Comparison of ENCODE assay signal across 23 cellular contexts in genomic region chr16:78566397-78567073, GRCh38.
DNase-seq lines count a peak whose midpoint lies in the region; ATAC-seq and TF ChIP-seq lines count a peak whose summit lies in the region.
"Had no signal": no experiment of that assay in that cellular context is flagged by ENCODE, and none has a peak within 500 bp of the region (broad histone marks: within the 10 kb centered on the region; RNA-seq: fewer than 3 reads in every experiment).

No MANE protein-coding gene starts in this region.

- intact Hi-C loops in ascending aorta (cut with DNase I), result no loop called here

- H3K36me3 ChIP-seq in KOPT-K1 (ENCODE audit: insufficient read depth, low read length) (no peaks in the 10 kb centered on the region), ascending aorta (no peaks in the 10 kb centered on the region), BE2C (no peaks in the 10 kb centered on the region)
- H3K36me3 ChIP-seq: breast epithelium, thoracic aorta had no signal

- H3K4me1 Mint-ChIP-seq in activated T-cell treated with anti-CD3 and anti-CD28 coated beads, Interleukin-2, amount 50 U/mL, for 4 hours (ENCODE audit: low read depth), result peaks cover 15% of the 10 kb centered on the region
- H3K4me1 Mint-ChIP-seq in activated T-cell treated with anti-CD3 and anti-CD28 coated beads, Interleukin-2, amount 50 U/mL, for 72 hours (ENCODE audit: low read depth), result peaks cover 15% of the 10 kb centered on the region
- H3K4me1 Mint-ChIP-seq in stimulated activated effector memory CD8-positive, alpha-beta T cell treated with anti-CD3 and anti-CD28 coated beads, Interleukin-12 subunit alpha, Interleukin-12 subunit beta, amount 100 ng/mL, for 72 hours, result peaks cover 17% of the 10 kb centered on the region

- ATAC-seq in activated T-cell treated with anti-CD3 and anti-CD28 coated beads, Interleukin-2, amount 50 U/mL, for 4 hours, result peak; percentile 40 to 46
- ATAC-seq in activated T-cell treated with anti-CD3 and anti-CD28 coated beads, Interleukin-2, amount 50 U/mL, for 72 hours (replicated peaks in 1 of 2), result no peak
- ATAC-seq in stimulated activated effector memory CD8-positive, alpha-beta T cell treated with anti-CD3 and anti-CD28 coated beads, Interleukin-12 subunit alpha, Interleukin-12 subunit beta, amount 100 ng/mL, for 72 hours, result peak; percentile 55
- ATAC-seq: right cardiac atrium had no signal

- H3K27ac ChIP-seq in KOPT-K1 (ENCODE audit: low read depth, low read length, poor library complexity, severe bottlenecking) (peak overlapping the region; percentile 9), ascending aorta (no peak overlapping the region)
- H3K27ac ChIP-seq: breast epithelium, dorsolateral prefrontal cortex, thoracic aorta had no signal

- TF ChIP-seq CTCF in ascending aorta (IDR thresholded peaks at IDR 0.05) (no peak), BE2C (IDR thresholded peaks at IDR 0.05; ENCODE audit: low read depth, low read length) (no peak)

- no peak overlapping the region for H3K4me3 Mint-ChIP-seq in activated T-cell treated with anti-CD3 and anti-CD28 coated beads, Interleukin-2, amount 50 U/mL, for 4 hours
- H3K4me3 Mint-ChIP-seq in activated T-cell treated with anti-CD3 and anti-CD28 coated beads, Interleukin-2, amount 50 U/mL, for 72 hours, result no peak overlapping the region
- no peak overlapping the region for H3K4me3 Mint-ChIP-seq in stimulated activated effector memory CD8-positive, alpha-beta T cell treated with anti-CD3 and anti-CD28 coated beads, Interleukin-12 subunit alpha, Interleukin-12 subunit beta, amount 100 ng/mL, for 72 hours
- H3K4me3 Mint-ChIP-seq: activated naive CD4-positive, alpha-beta T cell treated with anti-CD3 and anti-CD28 coated beads, Interleukin-2, amount 50 U/mL, for 24 hours; stimulated activated naive CD8-positive, alpha-beta T cell treated with anti-CD3 and anti-CD28 coated beads, Interleukin-15, Interleukin-2, amounts not matched to agents 100 ng/mL and 50 ng/mL, for 24 hours had no signal

- H3K4me1 ChIP-seq in ascending aorta, result no peaks in the 10 kb centered on the region
- H3K4me1 ChIP-seq in BE2C, result no peaks in the 10 kb centered on the region
- H3K4me1 ChIP-seq: breast epithelium had no signal

- no peak overlapping the region for H3K27ac Mint-ChIP-seq in activated T-cell treated with anti-CD3 and anti-CD28 coated beads, Interleukin-2, amount 50 U/mL, for 72 hours
- H3K27ac Mint-ChIP-seq in stimulated activated effector memory CD8-positive, alpha-beta T cell treated with anti-CD3 and anti-CD28 coated beads, Interleukin-12 subunit alpha, Interleukin-12 subunit beta, amount 100 ng/mL, for 72 hours, result peak overlapping the region; percentile 71
- H3K27ac Mint-ChIP-seq: activated naive CD4-positive, alpha-beta T cell treated with anti-CD3 and anti-CD28 coated beads, Interleukin-2, amount 50 U/mL, for 24 hours; stimulated activated naive CD8-positive, alpha-beta T cell treated with anti-CD3 and anti-CD28 coated beads, Interleukin-15, Interleukin-2, amounts not matched to agents 100 ng/mL and 50 ng/mL, for 24 hours had no signal

- H3K9me3 Mint-ChIP-seq in activated T-cell treated with anti-CD3 and anti-CD28 coated beads, Interleukin-2, amount 50 U/mL, for 4 hours, result peaks cover 9% of the 10 kb centered on the region
- peaks cover 0 to 3% of the 10 kb centered on the region in 2 donors for H3K9me3 Mint-ChIP-seq in activated T-cell treated with anti-CD3 and anti-CD28 coated beads, Interleukin-2, amount 50 U/mL, for 72 hours
- H3K9me3 Mint-ChIP-seq in stimulated activated effector memory CD8-positive, alpha-beta T cell treated with anti-CD3 and anti-CD28 coated beads, Interleukin-12 subunit alpha, Interleukin-12 subunit beta, amount 100 ng/mL, for 72 hours, result no peaks in the 10 kb centered on the region

- no peaks in the 10 kb centered on the region for H3K27me3 Mint-ChIP-seq in activated T-cell treated with anti-CD3 and anti-CD28 coated beads, Interleukin-2, amount 50 U/mL, for 4 hours (ENCODE audit: low read depth)
- H3K27me3 Mint-ChIP-seq in activated T-cell treated with anti-CD3 and anti-CD28 coated beads, Interleukin-2, amount 50 U/mL, for 72 hours (ENCODE audit: low read depth), result peaks cover 4% of the 10 kb centered on the region
- H3K27me3 Mint-ChIP-seq: activated naive CD4-positive, alpha-beta T cell treated with anti-CD3 and anti-CD28 coated beads, Interleukin-2, amount 50 U/mL, for 24 hours; stimulated activated naive CD8-positive, alpha-beta T cell treated with anti-CD3 and anti-CD28 coated beads, Interleukin-15, Interleukin-2, amounts not matched to agents 100 ng/mL and 50 ng/mL, for 24 hours had no signal

- H3K27me3 ChIP-seq in ascending aorta (no peaks in the 10 kb centered on the region), BE2C (no peaks in the 10 kb centered on the region)
- H3K27me3 ChIP-seq: breast epithelium, dorsolateral prefrontal cortex had no signal

- H3K36me3 Mint-ChIP-seq in activated T-cell treated with anti-CD3 and anti-CD28 coated beads, Interleukin-2, amount 50 U/mL, for 4 hours (ENCODE audit: insufficient read depth), result peaks cover 4% of the 10 kb centered on the region
- peaks cover 2 to 3% of the 10 kb centered on the region in 2 donors for H3K36me3 Mint-ChIP-seq in activated T-cell treated with anti-CD3 and anti-CD28 coated beads, Interleukin-2, amount 50 U/mL, for 72 hours (ENCODE audit: insufficient read depth in 2 of 2)
- H3K36me3 Mint-ChIP-seq in stimulated activated effector memory CD8-positive, alpha-beta T cell treated with anti-CD3 and anti-CD28 coated beads, Interleukin-12 subunit alpha, Interleukin-12 subunit beta, amount 100 ng/mL, for 72 hours, result no peaks in the 10 kb centered on the region

- no peaks in the 10 kb centered on the region for H3K9me3 ChIP-seq in KOPT-K1 (ENCODE audit: insufficient read depth, low read length, poor library complexity, severe bottlenecking)
- no peaks in the 10 kb centered on the region for H3K9me3 ChIP-seq in ascending aorta
- H3K9me3 ChIP-seq in BE2C, result no peaks in the 10 kb centered on the region; the same call in 1 of the 2 replicates
- H3K9me3 ChIP-seq: breast epithelium, thoracic aorta had no signal

- H3K4me3 ChIP-seq in ascending aorta (no peak overlapping the region), BE2C (ENCODE audit: low read depth, low read length) (no peak overlapping the region)
- H3K4me3 ChIP-seq: breast epithelium, smooth muscle cell, thoracic aorta had no signal

- DNase-seq in activated T-cell treated with anti-CD3 and anti-CD28 coated beads, Interleukin-2, amount 50 U/mL, for 4 hours, result no peak
- no peak for DNase-seq in activated T-cell treated with anti-CD3 and anti-CD28 coated beads, Interleukin-2, amount 50 U/mL, for 72 hours
- DNase-seq in SKM-1 treated with dmso at 0.1 percent for 144 hours (lab: John Stamatoyannopoulos, UW; ENCODE audit: unreplicated experiment) (peak; percentile 46), ascending aorta (ENCODE audit: low spot score in 2 of 2) (no peak), BE2C (no peak)
- DNase-seq in stimulated activated effector memory CD8-positive, alpha-beta T cell treated with anti-CD3 and anti-CD28 coated beads, Interleukin-12 subunit alpha, Interleukin-12 subunit beta, amount 100 ng/mL, for 72 hours (ENCODE audit: low spot score in 2 of 2), result no peak
- DNase-seq: activated T-cell treated with anti-CD3 and anti-CD28 coated beads, Interleukin-2, amount 50 U/mL, for 48 hours; COR-L47; dorsolateral prefrontal cortex; foreskin melanocyte; H7; MM.1S; NCI-H1436 treated with DMSO at 0.1 percent for 48 hours; NCI-H345; NCI-H69; right cardiac atrium; stimulated activated CD4-positive, alpha-beta T cell treated with anti-CD3 and anti-CD28 coated beads, Interleukin-1b, Interleukin-23, amount 100 ng/mL, for 48 hours had no signal

Comparison
In these comparisons a context has a peak if more than half of its experiments do, and no peak if none do; other contexts are left out.
1. ATAC-seq: peak in activated T-cell treated with anti-CD3 and anti-CD28 coated beads, Interleukin-2, amount 50 U/mL, for 4 hours (2 of 2) and stimulated activated effector memory CD8-positive, alpha-beta T cell treated with anti-CD3 and anti-CD28 coated beads, Interleukin-12 subunit alpha, Interleukin-12 subunit beta, amount 100 ng/mL, for 72 hours (single experiment); none in activated T-cell treated with anti-CD3 and anti-CD28 coated beads, Interleukin-2, amount 50 U/mL, for 72 hours (0 of 2).